Comparison of ENCODE assay signal across 10 cellular contexts in the genomic region with DNA sequence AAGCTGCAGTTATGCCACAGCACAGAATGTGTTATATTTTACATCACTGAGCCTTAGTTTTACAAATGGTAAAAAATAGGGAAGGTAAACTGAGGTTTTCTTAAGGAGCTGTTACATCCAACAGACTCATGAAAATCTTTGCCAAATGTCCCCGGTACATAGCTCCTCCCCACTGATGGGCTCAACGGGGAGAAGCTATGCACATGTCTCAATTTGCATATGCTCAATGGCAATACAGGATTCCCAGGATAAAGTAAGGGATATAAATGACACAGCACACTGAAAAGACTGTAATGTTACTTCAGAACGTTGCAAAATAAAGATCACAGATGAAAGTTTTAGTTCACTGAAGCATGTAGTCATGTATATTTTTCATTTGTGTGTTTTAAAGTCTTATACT. TPM values are rescaled to one million over a fixed set of nuclear protein-coding genes. Genes with fewer than 3 reads are reported as not detected.
"Had no signal": no experiment of that assay in that cellular context is flagged by ENCODE, and none has a peak within 500 bp of the region (broad histone marks: within the 10 kb centered on the region; RNA-seq: fewer than 3 reads in every experiment).

No MANE protein-coding gene starts in this region.

RNA-seq across cellular contexts. Expression of a gene that starts 58.7 kb away (rescaled TPM):
- total RNA-seq: activated CD4-positive, alpha-beta memory T cell treated with anti-CD3 and anti-CD28 coated beads for 36 hours; activated CD4-positive, alpha-beta T cell treated with anti-CD3 and anti-CD28 coated beads for 36 hours; activated CD8-positive, alpha-beta memory T cell treated with anti-CD3 and anti-CD28 coated beads for 36 hours; activated naive CD4-positive, alpha-beta T cell treated with anti-CD3 and anti-CD28 coated beads for 36 hours; activated naive CD8-positive, alpha-beta T cell treated with anti-CD3 and anti-CD28 coated beads for 36 hours; activated T-helper 2 cell treated with anti-CD3 and anti-CD28 coated beads, Interferon-gamma antibody, Interleukin-2, Interleukin-4, amounts not matched to agents 10 μg/mL and 5 μg/mL and 100 μg/mL, durations not matched to agents 14 hours and 24 hours and 36 hours; body of pancreas; dermis microvascular lymphatic vessel endothelial cell; epithelial cell of proximal tubule; foreskin keratinocyte had no signal
- polyA plus RNA-seq: foreskin keratinocyte had no signal
